9 cellular contexts compared by ENCODE assay signal in the genomic region with DNA sequence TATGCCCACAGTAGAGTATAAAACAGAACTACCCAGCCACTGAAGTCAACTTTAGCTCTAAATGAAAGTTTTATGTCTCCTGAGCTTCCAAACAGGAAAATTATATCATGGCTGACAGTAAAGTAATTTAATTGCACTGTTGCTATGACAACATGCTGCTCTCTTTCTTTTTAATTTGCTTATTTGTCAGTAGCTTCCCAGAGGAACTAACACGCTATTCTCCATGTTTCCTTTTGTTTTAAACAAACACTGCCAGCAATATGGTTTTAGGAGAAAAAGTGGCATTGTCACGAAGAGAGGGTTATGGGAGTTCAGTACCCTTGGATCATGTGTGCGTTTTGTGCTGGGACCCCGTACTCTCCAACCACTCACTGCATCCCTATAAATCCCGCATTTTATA. TPM values are rescaled to one million over a fixed set of nuclear protein-coding genes. Genes with fewer than 3 reads are reported as not detected.
A peak's percentile ranks its signal among the peaks of the same experiment; 100 is the strongest.
DNase-seq lines count a peak whose midpoint lies in the region; ATAC-seq and TF ChIP-seq lines count a peak whose summit lies in the region.
"Had no signal": no experiment of that assay in that cellular context is flagged by ENCODE, and none has a peak within 500 bp of the region (broad histone marks: within the 10 kb centered on the region; RNA-seq: fewer than 3 reads in every experiment).

No MANE protein-coding gene starts in this region.

- CTCF ChIA-PET in activated naive CD4-positive, alpha-beta T cell treated with anti-CD3 and anti-CD28 coated beads, Interleukin-2, amount 10 ng/mL, durations not matched to agents 7 days and 5 days (lab: Charles Lee) = no interaction called here

- H3K36me3 ChIP-seq in right lobe of liver (peaks cover 0 to 17% (median 1%) of the 10 kb centered on the region in 4 donors), tibial nerve (peaks cover 0 to 19% (median 0%) of the 10 kb centered on the region in 3 donors)

- no peaks in the 10 kb centered on the region for H3K9me3 ChIP-seq in right lobe of liver
- no peaks in the 10 kb centered on the region for H3K9me3 ChIP-seq in tibial nerve

- H3K4me3 Mint-ChIP-seq in activated naive CD4-positive, alpha-beta T cell treated with anti-CD3 and anti-CD28 coated beads, Interleukin-2, amount 10 ng/mL, durations not matched to agents 7 days and 5 days = peak overlapping the region; percentile 90

- intact Hi-C loops in right lobe of liver (cut with DNase I) = loop anchor here in 1 of 2 donors (10.0 kb wide), 1 partner anchor 350 kb away; no protein-coding TSS in a partner anchor

- TF ChIP-seq EP300 in tibial nerve (IDR thresholded peaks at IDR 0.05) = no peak

- H3K27ac ChIP-seq in right lobe of liver (peak overlapping the region; percentile 92 to 97 (median 93)), tibial nerve (peak overlapping the region in 3 of 4 donors; percentile 97 to 99 (median 98)), substantia nigra (ENCODE audit: low read depth, low read length, poor library complexity, severe bottlenecking) (no peak overlapping the region)

- H3K4me1 Mint-ChIP-seq in activated naive CD4-positive, alpha-beta T cell treated with anti-CD3 and anti-CD28 coated beads, Interleukin-2, amount 10 ng/mL, durations not matched to agents 7 days and 5 days = peaks cover 56% of the 10 kb centered on the region

- ATAC-seq in right lobe of liver (no peak), GM21360 (IDR thresholded peaks at IDR 0.05; ENCODE audit: unreplicated experiment) (no peak), HG03159 (IDR thresholded peaks at IDR 0.05; ENCODE audit: unreplicated experiment) (no peak)

- no peak for TF ChIP-seq CTCF in right lobe of liver (IDR thresholded peaks at IDR 0.05)
- no peak for TF ChIP-seq CTCF in tibial nerve (IDR thresholded peaks at IDR 0.05)

- TF ChIP-seq POLR2A in right lobe of liver (IDR thresholded peaks at IDR 0.05) (no peak), tibial nerve (IDR thresholded peaks at IDR 0.05) (no peak)

- H3K36me3 Mint-ChIP-seq in activated naive CD4-positive, alpha-beta T cell treated with anti-CD3 and anti-CD28 coated beads, Interleukin-2, amount 10 ng/mL, durations not matched to agents 7 days and 5 days = peaks cover 36% of the 10 kb centered on the region

- peaks cover 3% of the 10 kb centered on the region for H3K27me3 Mint-ChIP-seq in activated naive CD4-positive, alpha-beta T cell treated with anti-CD3 and anti-CD28 coated beads, Interleukin-2, amount 10 ng/mL, durations not matched to agents 7 days and 5 days

- peaks cover 0 to 18% (median 2%) of the 10 kb centered on the region in 4 donors for H3K4me1 ChIP-seq in right lobe of liver
- peaks cover 0 to 44% (median 12%) of the 10 kb centered on the region in 4 donors for H3K4me1 ChIP-seq in tibial nerve

- peak overlapping the region; percentile 65 for H3K27ac Mint-ChIP-seq in activated naive CD4-positive, alpha-beta T cell treated with anti-CD3 and anti-CD28 coated beads, Interleukin-2, amount 10 ng/mL, durations not matched to agents 7 days and 5 days

- no peaks in the 10 kb centered on the region for H3K9me3 Mint-ChIP-seq in activated naive CD4-positive, alpha-beta T cell treated with anti-CD3 and anti-CD28 coated beads, Interleukin-2, amount 10 ng/mL, durations not matched to agents 7 days and 5 days

- H3K27me3 ChIP-seq in right lobe of liver (no peaks in the 10 kb centered on the region), tibial nerve (no peaks in the 10 kb centered on the region)

- WGBS in right lobe of liver (ENCODE audit: insufficient coverage, low coverage, low lambda C conversion rate, missing lambda C conversion rate) = 30% methylated on average over 5 of the region's 5 CpGs
- 15 to 22% methylated on average over 5 of the region's 5 CpGs for WGBS in tibial nerve, 2 donors

- peak overlapping the region in 2 of 3 donors; percentile 66 to 76 for H3K4me3 ChIP-seq in right lobe of liver
- peak overlapping the region; percentile 84 to 100 (median 98) for H3K4me3 ChIP-seq in tibial nerve

- DNase-seq in activated naive CD4-positive, alpha-beta T cell treated with anti-CD3 and anti-CD28 coated beads, Interleukin-2, amount 10 ng/mL, durations not matched to agents 7 days and 5 days = no peak
- DNase-seq in activated naive CD4-positive, alpha-beta T cell (lab: John Stamatoyannopoulos, UW) = no peak
- DNase-seq in astrocyte of the hippocampus (ENCODE audit: low read depth, low spot score) (peak; percentile 28), right lobe of liver (no peak), tibial nerve (ENCODE audit: low spot score in 2 of 2) (no peak), substantia nigra (lab: John Stamatoyannopoulos, UW) (no peak)
- DNase-seq: activated CD4-positive, alpha-beta T cell treated with anti-CD3 and anti-CD28 coated beads for 4 hours had no signal

RNA-seq across cellular contexts. Expression of a gene that starts 1.9 kb away (rescaled TPM):
- total RNA-seq in right lobe of liver (10 to 100 TPM; 41.5 to 74.2 (median 55.8) TPM), tibial nerve (100 to 1,000 TPM in 3 of 4 donors, 10 to 100 TPM in 1; 98.7 to 116 (median 103) TPM)
